8 cellular contexts compared by ENCODE assay signal in the genomic region with DNA sequence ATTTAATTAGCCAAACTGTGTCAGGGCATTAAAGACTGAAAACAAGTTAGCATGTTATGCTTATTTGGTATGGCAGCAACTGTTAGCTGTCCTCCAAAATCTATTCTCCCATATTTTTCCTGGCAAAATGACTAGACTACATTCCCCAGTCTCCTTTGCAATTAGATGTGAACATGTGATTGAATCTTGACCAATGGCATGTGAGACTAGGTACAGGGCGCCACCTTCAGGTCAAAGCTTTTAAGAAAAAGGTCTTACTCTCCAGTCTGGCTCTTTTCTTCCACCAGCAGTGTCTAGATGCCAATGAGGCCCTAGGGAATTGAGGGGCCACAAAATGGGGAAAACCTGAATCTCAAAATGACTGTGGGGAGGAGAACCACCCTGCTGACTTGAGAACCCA.
A peak's percentile ranks its signal among the peaks of the same experiment; 100 is the strongest.
DNase-seq lines count a peak whose midpoint lies in the region; ATAC-seq and TF ChIP-seq lines count a peak whose summit lies in the region.

No MANE protein-coding gene starts in this region.

- no peaks in the 10 kb centered on the region for H3K36me3 Mint-ChIP-seq in osteocyte (ENCODE audit: unreplicated experiment)

- H3K9me3 ChIP-seq in MG63 (no peaks in the 10 kb centered on the region), adrenal gland (replicated peaks in 1 of 3) (no peaks in the 10 kb centered on the region)

- 20 to 47% (median 36%) methylated on average over 1 of the region's 1 CpG for WGBS in adrenal gland, 4 donors

- TF ChIP-seq CTCF in adrenal gland (IDR thresholded peaks at IDR 0.05) (peak in 1 of 6 experiments; percentile 15), osteocyte (IDR thresholded peaks at IDR 0.05) (peak; percentile 28)

- intact Hi-C loops in adrenal gland (cut with DNase I) = no loop called here

- H3K27me3 ChIP-seq in MG63 (no peaks in the 10 kb centered on the region), adrenal gland (peaks cover 5% of the 10 kb centered on the region)

- ATAC-seq in GM21786 (IDR thresholded peaks at IDR 0.05; ENCODE audit: unreplicated experiment) = peak; percentile 93
- ATAC-seq in HG03045 (IDR thresholded peaks at IDR 0.05; ENCODE audit: unreplicated experiment) = no peak

- peak; percentile 27 for DNase-seq in SIG-M5 treated with dmso at 0.1 percent for 504 hours (lab: John Stamatoyannopoulos, UW; ENCODE audit: unreplicated experiment)
- DNase-seq in SIG-M5 (lab: John Stamatoyannopoulos, UW) = no peak
- DNase-seq in MG63 = peak; percentile 1
- DNase-seq in adrenal gland = peak in 5 of 7 donors; percentile 10 to 56 (median 13)
- no peak for DNase-seq in osteocyte (ENCODE audit: extremely low spot score, unreplicated experiment)
- DNase-seq in anterior cingulate cortex (lab: John Stamatoyannopoulos, UW) = no peak

- H3K4me3 ChIP-seq in MG63 (no peak overlapping the region), adrenal gland (no peak overlapping the region)

- H3K36me3 ChIP-seq in MG63 (no peaks in the 10 kb centered on the region), adrenal gland (replicated peaks in 1 of 2) (no peaks in the 10 kb centered on the region)

- no peaks in the 10 kb centered on the region for H3K27me3 Mint-ChIP-seq in osteocyte (ENCODE audit: unreplicated experiment)

- H3K4me1 ChIP-seq in adrenal gland (replicated peaks in 1 of 2) = no peaks in the 10 kb centered on the region

- H3K9me3 Mint-ChIP-seq in osteocyte (ENCODE audit: unreplicated experiment) = no peaks in the 10 kb centered on the region

- no peaks in the 10 kb centered on the region for H3K4me1 Mint-ChIP-seq in osteocyte (ENCODE audit: unreplicated experiment)

- no peak overlapping the region for H3K27ac Mint-ChIP-seq in osteocyte (ENCODE audit: unreplicated experiment)

- TF ChIP-seq POLR2A in adrenal gland (IDR thresholded peaks at IDR 0.05) = no peak

- H3K4me3 Mint-ChIP-seq in osteocyte (ENCODE audit: unreplicated experiment) = no peak overlapping the region

- no peak overlapping the region for H3K27ac ChIP-seq in adrenal gland

Comparison
In these comparisons a context has a peak if more than half of its experiments do, and no peak if none do; other contexts are left out.
1. DNase-seq: peak in SIG-M5 treated with dmso at 0.1 percent for 504 hours (single experiment), MG63 (single experiment) and adrenal gland (5 of 7); none in SIG-M5 (single experiment), osteocyte (single experiment) and anterior cingulate cortex (0 of 58).